In genomic region chr11:35083181-35084061, GRCh38 we compare ENCODE assay signal across 8 cellular contexts. TPM values are rescaled to one million over a fixed set of nuclear protein-coding genes. Genes with fewer than 3 reads are reported as not detected.
DNase-seq lines count a peak whose midpoint lies in the region; ATAC-seq, FAIRE-seq and TF ChIP-seq lines count a peak whose summit lies in the region.

No MANE protein-coding gene starts in this region.

- no peaks in the 10 kb centered on the region for H3K27me3 ChIP-seq in GM12878 (replicated peaks in 1 of 2; ENCODE audit: control insufficient read depth in 2 of 2, insufficient read depth in 2 of 2, low read length in 1 of 2)

- H2AFZ ChIP-seq in GM12878 (ENCODE audit: control insufficient read depth, low read depth, low read length): no peak overlapping the region

- H3K9ac ChIP-seq in GM12878 (ENCODE audit: control insufficient read depth, insufficient read depth, low read length): peak overlapping the region; percentile 38

- H3K79me2 ChIP-seq in GM12878 (ENCODE audit: control insufficient read depth, insufficient read depth, low read length): no peaks in the 10 kb centered on the region

- H3K4me1 ChIP-seq in GM12878 (ENCODE audit: control insufficient read depth, insufficient read depth, low read length): peaks cover 51% of the 10 kb centered on the region

- in situ Hi-C loops in GM12878 (cut with MboI): no loop called here

- no peaks in the 10 kb centered on the region for H4K20me1 ChIP-seq in GM12878 (ENCODE audit: control insufficient read depth, insufficient read depth)

- H3K27ac Mint-ChIP-seq in T-helper 17 cell: peak overlapping the region; percentile 99

- H3K4me1 Mint-ChIP-seq in T-helper 17 cell: peaks cover 69% of the 10 kb centered on the region

- no peak for TF ChIP-seq CTCF in GM12878 (IDR thresholded peaks at IDR 0.05 in 2 of 3, conservative IDR thresholded peaks at IDR 0.05 in 1 of 3; ENCODE audit: control insufficient read depth in 2 of 3, extremely low read depth in 1 of 3, insufficient read depth in 1 of 3, low read depth in 3 of 3, low read length in 3 of 3)

- H3K36me3 ChIP-seq in GM12878 (ENCODE audit: control insufficient read depth in 2 of 2, insufficient read depth in 2 of 2, low read length in 1 of 2): no peaks in the 10 kb centered on the region

- DNase-seq in AG08395 (ENCODE audit: low spot score) (peak; percentile 95), T-helper 17 cell (peak; percentile 26 to 68 (median 65)), GM12878 (ENCODE audit: low read depth, low spot score) (peak; percentile 86), kidney tubule cell (ENCODE audit: low spot score) (peak; percentile 72), NCI-H345 treated with DMSO at 0.1 percent for 48 hours (lab: John Stamatoyannopoulos, UW; ENCODE audit: unreplicated experiment) (no peak)
- peak; percentile 27 to 40 (median 36) for DNase-seq in stimulated activated CD4-positive, alpha-beta T cell treated with anti-CD3 and anti-CD28 coated beads, TNF-alpha, amount 100 ng/mL, for 1 hour (ENCODE audit: low read depth in 3 of 3, low spot score in 1 of 3)

- TSS peak; percentile 94 for BruUV-seq in GM12878 (replicated peaks; lab: Mats Ljungman, UMichigan)

- H3K36me3 Mint-ChIP-seq in T-helper 17 cell (ENCODE audit: low read depth): no peaks in the 10 kb centered on the region

- peak; percentile 11; the same call in 1 of the 2 replicates for TF ChIP-seq POLR2A in GM12878 (IDR thresholded peaks at IDR 0.05; ENCODE audit: low read depth, low read length)

- peak overlapping the region; percentile 86 for H3K4me3 Mint-ChIP-seq in T-helper 17 cell

- RAD21 ChIA-PET in GM12878 (lab: Charles Lee; ENCODE audit: unreplicated experiment): interaction anchor here (0.6 to 1.6 kb wide), 7 partner anchors 24 to 95 kb away, joined by 3 to 7 read pairs (median 3); no protein-coding TSS in a partner anchor

- CTCF ChIA-PET in GM12878 (lab: Yijun Ruan, JAX): interaction anchor here (0.8 to 1.7 kb wide), 3 partner anchors 34 to 79 kb away, joined by 3 read pairs; no protein-coding TSS in a partner anchor

- intact Hi-C loops in GM12878 (cut with micrococcal nuclease; ENCODE audit: unreplicated experiment): loop anchor here (1.0 to 2.0 kb wide), 4 partner anchors 35 to 71 kb away; no protein-coding TSS in a partner anchor

- FAIRE-seq in GM12878 (lab: Jason Lieb, UNC): peak; percentile 69

- 8% methylated on average over 11 of the region's 11 CpGs for WGBS in GM12878 (ENCODE audit: insufficient coverage, insufficient replicate concordance, low lambda C conversion rate, missing lambda C conversion rate)

- peak overlapping the region; percentile 42; the same call in 1 of the 2 replicates for H3K4me3 ChIP-seq in GM12878

- H3K9me3 ChIP-seq in T-helper 17 cell (ENCODE audit: control insufficient read depth, low read length, poor library complexity, severe bottlenecking): no peaks in the 10 kb centered on the region
- H3K9me3 ChIP-seq in GM12878 (replicated peaks; ENCODE audit: control insufficient read depth, insufficient read depth, low read length): no peaks in the 10 kb centered on the region

- H3K4me2 ChIP-seq in GM12878 (ENCODE audit: control insufficient read depth, insufficient read depth): peak overlapping the region; percentile 82

- SMC1A ChIA-PET in GM12878 (lab: Charles Lee; ENCODE audit: uncharacterized antibody, unreplicated experiment): interaction anchor here (0.6 to 2.1 kb wide), 12 partner anchors 9 to 83 kb away, joined by 3 to 7 read pairs (median 3); no protein-coding TSS in a partner anchor

- ATAC-seq in GM19351 (IDR thresholded peaks at IDR 0.05; ENCODE audit: unreplicated experiment): peak; percentile 68
- ATAC-seq in HG03439 (IDR thresholded peaks at IDR 0.05; ENCODE audit: unreplicated experiment): peak; percentile 66
- peak; percentile 76 for ATAC-seq in T-helper 17 cell
- ATAC-seq in GM12878: peak; percentile 87

- H3K27ac ChIP-seq in GM12878 (ENCODE audit: control insufficient read depth, insufficient read depth): peak overlapping the region; percentile 75

- peak; percentile 34 for TF ChIP-seq RAD21 in GM12878 (IDR thresholded peaks at IDR 0.05; ENCODE audit: insufficient read depth, low read depth, low read length)

- POLR2A ChIA-PET in GM12878 (lab: Charles Lee): interaction anchor here (1.3 kb wide), 1 partner anchor 35 kb away, joined by 3 read pairs; no protein-coding TSS in a partner anchor

- no peaks in the 10 kb centered on the region for H3K27me3 Mint-ChIP-seq in T-helper 17 cell

- peak; percentile 92 for TF ChIP-seq EP300 in GM12878 (IDR thresholded peaks at IDR 0.05; ENCODE audit: borderline replicate concordance in 1 of 2, control insufficient read depth in 1 of 2, low read depth in 2 of 2, low read length in 2 of 2)

TF ChIP-seq in GM12878, 131 proteins besides CTCF, POLR2A, EP300 and RAD21 (continues in another document):
- TF ChIP-seq PKNOX1 (IDR thresholded peaks at IDR 0.05): no peak
- no peak for TF ChIP-seq EGR1 (IDR thresholded peaks at IDR 0.05; ENCODE audit: borderline replicate concordance in 1 of 2, low read depth in 2 of 2, low read length in 2 of 2)
- no peak for TF ChIP-seq E4F1 (IDR thresholded peaks at IDR 0.05; ENCODE audit: borderline replicate concordance, partially characterized antibody)
- peak; percentile 70 for TF ChIP-seq ATF2 (IDR thresholded peaks at IDR 0.05; ENCODE audit: low read length)
- TF ChIP-seq BMI1 (IDR thresholded peaks at IDR 0.05; ENCODE audit: borderline replicate concordance): peak; percentile 98
- TF ChIP-seq SUZ12 (IDR thresholded peaks at IDR 0.05; ENCODE audit: unreplicated experiment): no peak

RNA-seq across cellular contexts. Expression of gene CD44, which starts 55.5 kb away (rescaled TPM):
- total RNA-seq in T-helper 17 cell (1,000 to 10,000 TPM; 1,118 to 1,497 TPM), GM12878 (2014; rRNA removed) (92.1 and 101 TPM in 2 replicates), GM12878 (2014; rRNA removed; fragmentation: Illumina TruSeq; extraction: Trizol) (133 and 148 TPM in 2 replicates), GM12878 (2021) (293 and 295 TPM in 2 replicates)
- 514 and 528 TPM in 2 replicates for total RNA-seq in GM12878 (2013; cell fraction: nucleolus; rRNA removed)
- polyA plus RNA-seq in GM12878 (2011; ENCODE audit: low read depth): 121 TPM
- polyA plus RNA-seq in GM12878 (2011; rRNA removed) (190 and 193 TPM in 2 replicates), GM12878 (2014; fragmentation: Illumina TruSeq; extraction: Trizol) (264 and 295 TPM in 2 replicates), GM12878 (2014; fragmentation: Nextera tagmentation; extraction: Ambion mirVana) (10 to 100 TPM; 57.1 to 65.3 TPM), GM12878 (2014; rRNA removed) (188 and 201 TPM in 2 replicates), GM12878 (2016; fragmentation: Nextera tagmentation; extraction: Ambion mirVana) (100 to 1,000 TPM in 1 of 2 experiments, 10 to 100 TPM in 1; 95.6 to 108 TPM)
- 279 and 303 TPM in 2 replicates for polyA plus RNA-seq in GM12878 (2011; cell fraction: cytosol; rRNA removed)
- polyA plus RNA-seq in GM12878 (2011; cell fraction: nucleus; rRNA removed): 148 and 190 TPM in 2 replicates
- polyA plus RNA-seq in GM12878 (2012): 190 and 271 TPM in 2 replicates
- 318 and 386 TPM in 2 replicates for polyA minus RNA-seq in GM12878 (2011; rRNA and poly(A)+ RNA removed)
- 126 and 137 TPM in 2 replicates for polyA minus RNA-seq in GM12878 (2011; cell fraction: cytosol; rRNA and poly(A)+ RNA removed)
- 179 and 299 TPM in 2 replicates for polyA minus RNA-seq in GM12878 (2011; cell fraction: nucleus; rRNA and poly(A)+ RNA removed)
